In genomic region chr9:131625388-131625787, GRCh38 we compare ENCODE assay signal across 14 cellular contexts.
DNase-seq lines count a peak whose midpoint lies in the region; ATAC-seq, FAIRE-seq and TF ChIP-seq lines count a peak whose summit lies in the region.
"Had no signal": no experiment of that assay in that cellular context is flagged by ENCODE, and none has a peak within 500 bp of the region (broad histone marks: within the 10 kb centered on the region; RNA-seq: fewer than 3 reads in every experiment).

No MANE protein-coding gene starts in this region.

- no peak overlapping the region for H4K8ac ChIP-seq in H9 (replicated peaks; ENCODE audit: insufficient read length, low read depth, low read length)

- H3K79me2 ChIP-seq in HepG2 (ENCODE audit: insufficient read depth, low read length) = no peaks in the 10 kb centered on the region
- H3K79me2 ChIP-seq in H9 (ENCODE audit: insufficient read depth, low read length) = no peaks in the 10 kb centered on the region

- no peak for TF ChIP-seq POLR2A in HepG2 (IDR thresholded peaks at IDR 0.05; ENCODE audit: insufficient read depth in 1 of 2, low read depth in 2 of 2, low read length in 2 of 2)

- DNase-seq in HepG2 (ENCODE audit: low spot score) = no peak
- DNase-seq in natural killer cell = no peak
- no peak for DNase-seq in stimulated activated naive CD4-positive, alpha-beta T cell treated with Interleukin-2 at 50 U/mL for 16 hours (lab: John Stamatoyannopoulos, UW)
- no peak for DNase-seq in MG63
- no peak for DNase-seq in H9
- DNase-seq: activated CD8-positive, alpha-beta memory T cell treated with anti-CD3 and anti-CD28 coated beads, Interleukin-2, amount 50 U/mL, for 48 hours; activated naive CD8-positive, alpha-beta T cell treated with anti-CD3 and anti-CD28 coated beads, Interleukin-2, amount 50 U/mL, for 24 hours; lower lobe of right lung; nucleus accumbens; stimulated activated CD4-positive, alpha-beta T cell treated with anti-CD3 and anti-CD28 coated beads, Interleukin-12 subunit alpha, Interleukin-12 subunit beta, amount 100 ng/mL, for 4 hours had no signal

- H3K27me3 ChIP-seq in liver (ENCODE audit: control insufficient read depth in 4 of 4, insufficient read depth in 4 of 4, low read length in 3 of 4) (no peaks in the 10 kb centered on the region), HepG2 (ENCODE audit: control insufficient read depth in 1 of 2, insufficient read depth in 2 of 2, low read length in 2 of 2) (no peaks in the 10 kb centered on the region), MG63 (no peaks in the 10 kb centered on the region), H9 (ENCODE audit: insufficient read depth, low read length) (no peaks in the 10 kb centered on the region)

- no peak overlapping the region for H3K14ac ChIP-seq in H9 (ENCODE audit: insufficient read depth, low read length)

- no peak overlapping the region for H2BK15ac ChIP-seq in H9 (ENCODE audit: low read depth, low read length)

- peaks cover 87% of the 10 kb centered on the region for H3K4me1 Mint-ChIP-seq in dendritic cell treated with granulocyte-macrophage colony-stimulating factor and Interleukin-4, amounts not matched to agents 40 ng/mL and 50 ng/mL, for 4 days (ENCODE audit: low read depth)
- peaks cover 39 to 72% of the 10 kb centered on the region in 2 donors for H3K4me1 Mint-ChIP-seq in natural killer cell
- peaks cover 5 to 14% of the 10 kb centered on the region in 2 experiments for H3K4me1 Mint-ChIP-seq in H9

- H3K18ac ChIP-seq in H9 (ENCODE audit: insufficient read length, low read depth, low read length) = no peak overlapping the region

- H3K4me2 ChIP-seq in HepG2 (ENCODE audit: low read depth, low read length) (no peak overlapping the region), H9 (ENCODE audit: insufficient read depth, insufficient read length, low read length) (no peak overlapping the region)

- H2BK120ac ChIP-seq in H9 (ENCODE audit: low read depth, low read length, poor library complexity, severe bottlenecking) = no peak overlapping the region

- FAIRE-seq in HepG2 (lab: Jason Lieb, UNC) = no peak

- H3K9me3 ChIP-seq in liver (ENCODE audit: control insufficient read depth in 4 of 4, low read length in 3 of 4) (no peaks in the 10 kb centered on the region), HepG2 (ENCODE audit: low read length) (no peaks in the 10 kb centered on the region), MG63 (no peaks in the 10 kb centered on the region), H9 (ENCODE audit: control insufficient read depth, low read depth, low read length) (no peaks in the 10 kb centered on the region)
- H3K9me3 ChIP-seq: lower lobe of right lung, thoracic aorta had no signal

- H2BK5ac ChIP-seq in H9 (ENCODE audit: insufficient read length, low read length) = no peak overlapping the region

- no peak overlapping the region for H3K9ac ChIP-seq in liver (ENCODE audit: low read depth in 1 of 2, low read length in 2 of 2)
- no peak overlapping the region for H3K9ac ChIP-seq in HepG2 (ENCODE audit: insufficient read depth, low read depth, low read length)
- no peak overlapping the region for H3K9ac ChIP-seq in H9 (ENCODE audit: extremely low read depth, insufficient read length, low read length)

- CTCF ChIA-PET in HepG2 (lab: Yijun Ruan, JAX; ENCODE audit: low intra/inter-chr PET ratio, low total read pairs) = no interaction called here

- H3K9me3 Mint-ChIP-seq in dendritic cell treated with granulocyte-macrophage colony-stimulating factor and Interleukin-4, amounts not matched to agents 40 ng/mL and 50 ng/mL, for 4 days = no peaks in the 10 kb centered on the region
- H3K9me3 Mint-ChIP-seq in natural killer cell = no peaks in the 10 kb centered on the region
- H3K9me3 Mint-ChIP-seq in H9 = no peaks in the 10 kb centered on the region
- H3K9me3 Mint-ChIP-seq: activated naive CD8-positive, alpha-beta T cell treated with anti-CD3 and anti-CD28 coated beads, Interleukin-2, amount 50 U/mL, for 24 hours had no signal

- no peak for TF ChIP-seq EP300 in HepG2 (IDR thresholded peaks at IDR 0.05; ENCODE audit: low read depth in 2 of 2, low read length in 2 of 2)
- no peak for TF ChIP-seq EP300 in HepG2 (CRISPR knock-in tag; IDR thresholded peaks at IDR 0.05; ENCODE audit: borderline replicate concordance)

- H3K36me3 ChIP-seq in liver (ENCODE audit: control insufficient read depth in 4 of 4, insufficient read depth in 3 of 4, low read depth in 1 of 4, low read length in 3 of 4) (peaks cover 11 to 30% (median 17%) of the 10 kb centered on the region in 4 donors), HepG2 (replicated peaks in 1 of 2; ENCODE audit: control insufficient read depth in 1 of 2, insufficient read depth in 2 of 2, low read length in 2 of 2) (peaks cover 11 to 53% of the 10 kb centered on the region in 2 experiments; a peak in 4 of 5 replicates), MG63 (no peaks in the 10 kb centered on the region; the same call in 1 of the 2 replicates)

- H3K27ac Mint-ChIP-seq in dendritic cell treated with granulocyte-macrophage colony-stimulating factor and Interleukin-4, amounts not matched to agents 40 ng/mL and 50 ng/mL, for 4 days = peak overlapping the region; percentile 98
- peak overlapping the region; percentile 73 to 98 for H3K27ac Mint-ChIP-seq in natural killer cell
- no peak overlapping the region; a peak in 1 of 7 replicates for H3K27ac Mint-ChIP-seq in H9
- H3K27ac Mint-ChIP-seq: activated naive CD8-positive, alpha-beta T cell treated with anti-CD3 and anti-CD28 coated beads, Interleukin-2, amount 50 U/mL, for 24 hours had no signal

- in situ Hi-C loops in HepG2 (cut with HindIII; ENCODE audit: extremely low pct_ligation_motif_present, low pct_unique_long_range_greater_than_20kb) = no loop called here

- no peak overlapping the region for H3T11ph ChIP-seq in H9 (ENCODE audit: low read length)

- H3K4me3 ChIP-seq in liver (ENCODE audit: low read depth in 1 of 3, low read length in 3 of 3) (no peak overlapping the region), HepG2 (replicated peaks in 1 of 3; ENCODE audit: insufficient read depth in 1 of 3, low read depth in 2 of 3, low read length in 3 of 3) (no peak overlapping the region), MG63 (no peak overlapping the region)
- H3K4me3 ChIP-seq: lower lobe of right lung, thoracic aorta had no signal

- no peak overlapping the region for H3K4me3 Mint-ChIP-seq in dendritic cell treated with granulocyte-macrophage colony-stimulating factor and Interleukin-4, amounts not matched to agents 40 ng/mL and 50 ng/mL, for 4 days
- no peak overlapping the region for H3K4me3 Mint-ChIP-seq in natural killer cell
- no peak overlapping the region for H3K4me3 Mint-ChIP-seq in H9
- H3K4me3 Mint-ChIP-seq: activated naive CD8-positive, alpha-beta T cell treated with anti-CD3 and anti-CD28 coated beads, Interleukin-2, amount 50 U/mL, for 24 hours had no signal

- no peaks in the 10 kb centered on the region for H3K27me3 Mint-ChIP-seq in dendritic cell treated with granulocyte-macrophage colony-stimulating factor and Interleukin-4, amounts not matched to agents 40 ng/mL and 50 ng/mL, for 4 days
- H3K27me3 Mint-ChIP-seq in natural killer cell (ENCODE audit: low read depth in 2 of 2) = no peaks in the 10 kb centered on the region
- H3K27me3 Mint-ChIP-seq in H9 (ENCODE audit: low read depth) = no peaks in the 10 kb centered on the region
- H3K27me3 Mint-ChIP-seq: activated naive CD8-positive, alpha-beta T cell treated with anti-CD3 and anti-CD28 coated beads, Interleukin-2, amount 50 U/mL, for 24 hours had no signal

- TF ChIP-seq CTCF in liver (IDR thresholded peaks at IDR 0.05; ENCODE audit: low read depth, low read length, missing input control) (no peak), HepG2 (CRISPR knock-in tag; IDR thresholded peaks at IDR 0.05) (no peak), natural killer cell (IDR thresholded peaks at IDR 0.05) (no peak), H9 (conservative IDR thresholded peaks at IDR 0.05) (no peak)

- intact Hi-C loops in HepG2 (cut with micrococcal nuclease; ENCODE audit: unreplicated experiment) = no loop called here
- intact Hi-C loops in dendritic cell treated with granulocyte-macrophage colony-stimulating factor and Interleukin-4, amounts not matched to agents 40 ng/mL and 50 ng/mL, for 4 days (cut with micrococcal nuclease) = no loop called here
- intact Hi-C loops in natural killer cell (cut with micrococcal nuclease) = no loop called here

- H2BK12ac ChIP-seq in H9 (ENCODE audit: insufficient read length, low read depth, low read length) = no peak overlapping the region

- WGBS in liver = 77% methylated on average over 6 of the region's 6 CpGs
- 96% methylated on average over 6 of the region's 6 CpGs for WGBS in HepG2 (ENCODE audit: low lambda C conversion rate)
- WGBS in H9 (ENCODE audit: extremely low coverage, insufficient read length, low lambda C conversion rate) = no CpG with 5 or more reads among the region's 6 CpGs

- BruUV-seq in HepG2 (replicated peaks; lab: Mats Ljungman, UMichigan) = no TSS peak

- H3K27ac ChIP-seq in liver (ENCODE audit: low read depth in 1 of 2, low read length in 2 of 2) (no peak overlapping the region), HepG2 (ENCODE audit: extremely low read length, insufficient read depth, low read length) (no peak overlapping the region), H9 (ENCODE audit: insufficient read length, low read depth, low read length) (no peak overlapping the region)
- H3K27ac ChIP-seq: lower lobe of right lung, thoracic aorta had no signal

- no peak overlapping the region for H3K56ac ChIP-seq in H9 (ENCODE audit: insufficient read length, low read depth, low read length)

- no peak for ATAC-seq in HepG2
- ATAC-seq in natural killer cell = no peak
- no peak for ATAC-seq in GM21723 (IDR thresholded peaks at IDR 0.05; ENCODE audit: unreplicated experiment)
- ATAC-seq: activated naive CD8-positive, alpha-beta T cell treated with anti-CD3 and anti-CD28 coated beads, Interleukin-2, amount 50 U/mL, for 24 hours; lower lobe of right lung had no signal

- peaks cover 99% of the 10 kb centered on the region for H3K36me3 Mint-ChIP-seq in dendritic cell treated with granulocyte-macrophage colony-stimulating factor and Interleukin-4, amounts not matched to agents 40 ng/mL and 50 ng/mL, for 4 days (ENCODE audit: low read depth)
- H3K36me3 Mint-ChIP-seq in natural killer cell = no peaks in the 10 kb centered on the region
- peaks cover 15 to 50% (median 35%) of the 10 kb centered on the region in 3 experiments; a peak in 6 of 7 replicates for H3K36me3 Mint-ChIP-seq in H9 (ENCODE audit: insufficient read depth in 1 of 3, low read depth in 3 of 3)

- no peaks in the 10 kb centered on the region for H3K23me2 ChIP-seq in H9 (ENCODE audit: insufficient read length, low read depth, low read length, poor library complexity, severe bottlenecking)

- H4K91ac ChIP-seq in H9 (ENCODE audit: insufficient read length, low read depth, low read length) = no peak overlapping the region

- peak in 1 of 2 donors; percentile 61 for TF ChIP-seq RAD21 in liver (IDR thresholded peaks at IDR 0.05)
- no peak for TF ChIP-seq RAD21 in HepG2 (CRISPR knock-in tag; IDR thresholded peaks at IDR 0.05)

- H4K5ac ChIP-seq in H9 (ENCODE audit: insufficient read length, low read depth, low read length) = no peak overlapping the region

- H3K4ac ChIP-seq in H9 (ENCODE audit: low read depth, low read length) = no peak overlapping the region

- H4K20me1 ChIP-seq in HepG2 (ENCODE audit: insufficient read depth, low read length) = no peaks in the 10 kb centered on the region
- no peaks in the 10 kb centered on the region for H4K20me1 ChIP-seq in H9 (ENCODE audit: control insufficient read depth, insufficient read depth, insufficient read length)

- H3K23ac ChIP-seq in H9 (ENCODE audit: insufficient read length, low read depth, low read length) = no peak overlapping the region

- POLR2A ChIA-PET in HepG2 (lab: Yijun Ruan, JAX) = no interaction called here

- no peak overlapping the region for H2AFZ ChIP-seq in HepG2 (ENCODE audit: low read length)
- H2AFZ ChIP-seq in H9 (ENCODE audit: low read length) = no peak overlapping the region

- H3K4me1 ChIP-seq in liver (ENCODE audit: control insufficient read depth in 4 of 4, insufficient read depth in 4 of 4, low read length in 3 of 4) (no peaks in the 10 kb centered on the region), HepG2 (ENCODE audit: insufficient read depth, low read length) (no peaks in the 10 kb centered on the region), H9 (ENCODE audit: insufficient read depth, low read length) (no peaks in the 10 kb centered on the region)

- H2AK5ac ChIP-seq in H9 (ENCODE audit: insufficient read length, low read length) = no peak overlapping the region

- H2BK20ac ChIP-seq in H9 (ENCODE audit: low read depth, low read length, poor library complexity, severe bottlenecking) = no peak overlapping the region

- no peaks in the 10 kb centered on the region for H3K79me1 ChIP-seq in H9 (ENCODE audit: insufficient read depth, low read depth, low read length, poor library complexity, severe bottlenecking)

Comparison
In these comparisons a context has a peak if more than half of its experiments do, and no peak if none do; other contexts are left out.
1. H3K27ac Mint-ChIP-seq: peak in dendritic cell treated with granulocyte-macrophage colony-stimulating factor and Interleukin-4, amounts not matched to agents 40 ng/mL and 50 ng/mL, for 4 days (single experiment) and natural killer cell (2 of 2); none in H9 (0 of 3).